In the genomic region with DNA sequence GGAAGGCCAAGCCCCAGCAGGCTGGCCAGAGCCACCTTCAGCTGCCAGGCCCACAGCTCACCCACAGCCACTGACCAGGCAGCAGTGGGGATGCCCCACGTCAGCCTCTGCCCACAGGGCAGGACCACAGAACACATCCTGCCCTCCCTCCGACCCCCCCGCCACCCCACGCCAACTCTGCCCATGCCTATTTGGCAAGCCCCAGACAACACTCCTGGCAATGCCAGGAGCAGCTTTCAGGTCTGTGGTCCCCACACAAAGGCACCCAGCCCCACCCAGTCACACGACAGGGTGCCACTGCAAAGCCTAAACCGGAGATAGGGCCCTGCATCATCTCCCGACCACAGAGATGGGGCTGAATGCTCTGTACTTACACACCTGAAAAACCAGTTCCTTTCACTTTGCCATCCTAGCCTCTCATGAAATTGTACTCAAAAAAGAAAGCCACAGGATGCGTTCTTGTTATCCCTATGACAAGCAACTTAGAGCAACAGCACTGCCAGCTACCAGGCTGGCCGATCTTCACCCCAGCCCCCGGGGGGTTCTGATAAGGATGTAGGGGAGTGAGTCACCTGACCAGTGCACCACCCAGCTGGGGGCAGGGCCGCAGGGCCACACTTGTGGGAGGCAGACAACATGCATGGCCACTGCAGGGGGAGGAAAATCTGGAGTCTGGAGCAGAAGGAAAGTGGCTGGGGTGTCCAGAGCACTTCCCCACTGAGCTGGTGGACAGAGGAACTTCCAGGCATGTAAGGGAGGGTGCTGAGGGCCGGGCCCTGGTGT, we compare ENCODE assay signal across 12 cellular contexts. TPM values are rescaled to one million over a fixed set of nuclear protein-coding genes. Genes with fewer than 3 reads are reported as not detected.
A peak's percentile ranks its signal among the peaks of the same experiment; 100 is the strongest.
DNase-seq lines count a peak whose midpoint lies in the region; ATAC-seq and TF ChIP-seq lines count a peak whose summit lies in the region.
"Had no signal": no experiment of that assay in that cellular context is flagged by ENCODE, and none has a peak within 500 bp of the region (broad histone marks: within the 10 kb centered on the region; RNA-seq: fewer than 3 reads in every experiment).

No MANE protein-coding gene starts in this region.

- H3K4me1 Mint-ChIP-seq in CD4-positive, alpha-beta memory T cell = peaks cover 12 to 19% (median 16%) of the 10 kb centered on the region in 4 donors
- peaks cover 9% of the 10 kb centered on the region for H3K4me1 Mint-ChIP-seq in HFFc6 (ENCODE audit: low read depth)

- no peaks in the 10 kb centered on the region for H3K27me3 ChIP-seq in CD4-positive, alpha-beta memory T cell (ENCODE audit: insufficient read depth, low read length)
- H3K27me3 ChIP-seq in Karpas-422 (ENCODE audit: low read length) = no peaks in the 10 kb centered on the region
- H3K27me3 ChIP-seq: suprapubic skin had no signal

- H3K4me2 ChIP-seq in Karpas-422 (ENCODE audit: low read depth, low read length, poor library complexity, severe bottlenecking) = no peak overlapping the region

- ATAC-seq in esophagus mucosa = peak; percentile 26
- ATAC-seq in HG02642 (IDR thresholded peaks at IDR 0.05; ENCODE audit: poor library complexity, unreplicated experiment) = no peak

- peaks cover 18% of the 10 kb centered on the region; the same call in 1 of the 2 replicates for H4K20me1 ChIP-seq in Karpas-422 (ENCODE audit: insufficient read depth, low read depth, low read length)

- H3K4me3 ChIP-seq in CD4-positive, alpha-beta memory T cell (ENCODE audit: low read length in 2 of 2) = peak overlapping the region in 1 of 2 donors; percentile 17
- no peak overlapping the region for H3K4me3 ChIP-seq in Karpas-422 (ENCODE audit: low read length)
- H3K4me3 ChIP-seq: suprapubic skin had no signal

- H3K4me1 ChIP-seq in CD4-positive, alpha-beta memory T cell (ENCODE audit: insufficient read depth, low read length) = peaks cover 21% of the 10 kb centered on the region
- H3K4me1 ChIP-seq in Karpas-422 (ENCODE audit: low read length) = peaks cover 4% of the 10 kb centered on the region
- H3K4me1 ChIP-seq: parathyroid adenoma had no signal

- no peaks in the 10 kb centered on the region for H3K79me2 ChIP-seq in Karpas-422 (ENCODE audit: low read length)
- H3K79me2 ChIP-seq: parathyroid adenoma had no signal

- CTCF ChIA-PET in CD4-positive, alpha-beta memory T cell (lab: Charles Lee; ENCODE audit: partially characterized antibody) = interaction anchor here (0.9 to 1.5 kb wide), 4 partner anchors 23 to 255 kb away, joined by 3 to 6 read pairs (median 4); no protein-coding TSS in a partner anchor

- peak; percentile 62 to 77 (median 72) for DNase-seq in CD4-positive, alpha-beta memory T cell
- DNase-seq in HFFc6 (peak; percentile 5), T1000 (lab: John Stamatoyannopoulos, UW) (no peak), Karpas-422 (no peak), NCI-H2196 (lab: John Stamatoyannopoulos, UW; ENCODE audit: unreplicated experiment) (no peak)

- H3K27ac Mint-ChIP-seq in CD4-positive, alpha-beta memory T cell = peak overlapping the region; percentile 85 to 99 (median 96)
- peak overlapping the region; percentile 42 for H3K27ac Mint-ChIP-seq in HFFc6

- POLR2A ChIA-PET in CD4-positive, alpha-beta memory T cell (lab: Charles Lee; ENCODE audit: partially characterized antibody) = interaction anchor here (0.8 to 1.4 kb wide), 2 partner anchors 35 to 107 kb away, joined by 3 to 4 read pairs; a partner anchor contains a TSS

- peak overlapping the region in 7 of 8 donors; percentile 44 to 80 (median 79) for H3K4me3 Mint-ChIP-seq in CD4-positive, alpha-beta memory T cell
- H3K4me3 Mint-ChIP-seq in HFFc6 = peak overlapping the region; percentile 17; the same call in 1 of the 2 replicates

- intact Hi-C loops in CD4-positive, alpha-beta memory T cell (cut with micrococcal nuclease) = no loop called here

- H3K9me3 Mint-ChIP-seq in CD4-positive, alpha-beta memory T cell = no peaks in the 10 kb centered on the region
- H3K9me3 Mint-ChIP-seq in HFFc6 = no peaks in the 10 kb centered on the region

- H3K36me3 Mint-ChIP-seq in CD4-positive, alpha-beta memory T cell = peaks cover 13 to 25% of the 10 kb centered on the region in 2 donors
- H3K36me3 Mint-ChIP-seq in HFFc6 (ENCODE audit: low read depth) = no peaks in the 10 kb centered on the region; the same call in 1 of the 2 replicates

- H3K27me3 Mint-ChIP-seq in CD4-positive, alpha-beta memory T cell = no peaks in the 10 kb centered on the region
- H3K27me3 Mint-ChIP-seq in HFFc6 (ENCODE audit: insufficient read depth) = peaks cover 5% of the 10 kb centered on the region

- H3K9ac ChIP-seq in Karpas-422 (ENCODE audit: low read length) = no peak overlapping the region
- H3K9ac ChIP-seq: parathyroid adenoma had no signal

- H2AFZ ChIP-seq in Karpas-422 (ENCODE audit: low read length) = no peak overlapping the region
- H2AFZ ChIP-seq: parathyroid adenoma had no signal

- H3K36me3 ChIP-seq in CD4-positive, alpha-beta memory T cell (ENCODE audit: insufficient read depth, low read length) = peaks cover 4% of the 10 kb centered on the region
- H3K36me3 ChIP-seq in Karpas-422 (ENCODE audit: insufficient read depth, low read length) = peaks cover 4% of the 10 kb centered on the region; the same call in 1 of the 2 replicates

- no peak for TF ChIP-seq CTCF in HFFc6 (IDR thresholded peaks at IDR 0.05)
- TF ChIP-seq CTCF in VCaP (conservative IDR thresholded peaks at IDR 0.05) = no peak

- no peaks in the 10 kb centered on the region for H3K9me3 ChIP-seq in CD4-positive, alpha-beta memory T cell (ENCODE audit: control insufficient read depth in 1 of 2, low read length in 2 of 2)
- H3K9me3 ChIP-seq in Karpas-422 (ENCODE audit: low read length) = no peaks in the 10 kb centered on the region
- H3K9me3 ChIP-seq: suprapubic skin had no signal

- H3K9me2 ChIP-seq in Karpas-422 (replicated peaks; ENCODE audit: insufficient read depth, low read length) = no peaks in the 10 kb centered on the region

- H3K27ac ChIP-seq in CD4-positive, alpha-beta memory T cell (ENCODE audit: low read depth, low read length) = peak overlapping the region; percentile 30
- peak overlapping the region; percentile 82 for H3K27ac ChIP-seq in VCaP
- no peak overlapping the region for H3K27ac ChIP-seq in Karpas-422 (ENCODE audit: low read length)
- H3K27ac ChIP-seq: parathyroid adenoma, suprapubic skin had no signal

RNA-seq across cellular contexts. Expression of a gene that starts 36.2 kb away (rescaled TPM):
- 100 to 1,000 TPM; 125 to 131 TPM for total RNA-seq in CD4-positive, alpha-beta memory T cell
- polyA plus RNA-seq in CD4-positive, alpha-beta memory T cell = 10 to 100 TPM; 51.8 to 65.9 TPM
- 10 to 100 TPM; 53.5 to 73.3 (median 61.0) TPM for total RNA-seq in HFFc6 (2021; fragmentation: NEBNext Ultra II Directional; extraction: Animal tissue kit (Norgen Biotek cat#: 25700))
- total RNA-seq in esophagus mucosa = 35.8 TPM
- 126 and 148 TPM in 2 replicates for total RNA-seq in Karpas-422 (2014; rRNA removed; shearing (Covaris generic); ENCODE audit: low replicate concordance)

RNA-seq across cellular contexts. Expression of a gene that starts 52.4 kb away (rescaled TPM):
- 10 to 100 TPM; 36.3 to 37.3 TPM for total RNA-seq in CD4-positive, alpha-beta memory T cell
- polyA plus RNA-seq in CD4-positive, alpha-beta memory T cell = 10 to 100 TPM; 74.9 to 99.7 TPM
- 100 to 1,000 TPM; 116 to 160 (median 147) TPM for total RNA-seq in HFFc6 (2021; fragmentation: NEBNext Ultra II Directional; extraction: Animal tissue kit (Norgen Biotek cat#: 25700))
- total RNA-seq in esophagus mucosa = 51.9 TPM
- total RNA-seq in Karpas-422 (2014; rRNA removed; shearing (Covaris generic); ENCODE audit: low replicate concordance) = 70.3 and 80.3 TPM in 2 replicates

RNA-seq across cellular contexts. Expression of a gene that starts 54.0 kb away (rescaled TPM):
- total RNA-seq in CD4-positive, alpha-beta memory T cell = not detected
- under 1 TPM in 1 of 2 donors, not detected in 1; 0.07 TPM for polyA plus RNA-seq in CD4-positive, alpha-beta memory T cell
- total RNA-seq in HFFc6 (2021; fragmentation: NEBNext Ultra II Directional; extraction: Animal tissue kit (Norgen Biotek cat#: 25700)) = not detected
- 0.08 TPM for total RNA-seq in esophagus mucosa
- not detected in 2 replicates for total RNA-seq in Karpas-422 (2014; rRNA removed; shearing (Covaris generic); ENCODE audit: low replicate concordance)
- total RNA-seq: fibroblast of villous mesenchyme, HT-29 had no signal

Comparison
In these comparisons a context has a peak if more than half of its experiments do, and no peak if none do; other contexts are left out.
1. DNase-seq: peak in CD4-positive, alpha-beta memory T cell (5 of 5) and HFFc6 (single experiment); none in T1000 (single experiment), Karpas-422 (single experiment) and NCI-H2196 (single experiment).